In the genomic region with DNA sequence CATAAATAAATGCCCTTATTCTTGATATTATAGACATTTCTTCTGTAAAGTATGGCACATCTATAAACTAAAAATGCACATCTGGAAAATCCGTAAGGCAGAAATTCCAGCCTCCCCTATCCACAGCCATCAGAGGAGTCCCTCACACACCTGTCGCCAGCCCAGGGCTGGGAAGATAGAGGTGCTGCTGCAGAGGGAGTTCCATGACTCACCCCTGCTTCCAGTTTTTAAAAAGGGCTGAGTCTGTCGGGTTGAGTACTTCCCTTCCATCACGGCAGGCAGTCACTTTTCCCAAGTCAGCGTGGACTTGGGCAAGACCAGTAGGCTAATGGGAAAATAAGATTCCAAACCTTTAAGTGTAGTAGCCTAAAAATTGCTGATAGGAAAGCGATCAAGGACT, we compare ENCODE assay signal across 23 cellular contexts.
"Had no signal": no experiment of that assay in that cellular context is flagged by ENCODE, and none has a peak within 500 bp of the region (broad histone marks: within the 10 kb centered on the region; RNA-seq: fewer than 3 reads in every experiment).

No MANE protein-coding gene starts in this region.

- FAIRE-seq: astrocyte, K562 had no signal

- H3K4me1 ChIP-seq: Peyer's patch had no signal

- H3K27ac ChIP-seq: brain microvascular endothelial cell, cardiac muscle cell, Peyer's patch had no signal

- H3K4me3 ChIP-seq: cardiac muscle cell, K562, Peyer's patch had no signal

- H3K36me3 ChIP-seq: brain microvascular endothelial cell had no signal

- H3K4me1 Mint-ChIP-seq: activated CD4-positive, alpha-beta T cell treated with anti-CD3 and anti-CD28 coated beads, Interleukin-2, amount 10 ng/mL, durations not matched to agents 7 days and 5 days had no signal

- H3K27ac Mint-ChIP-seq: activated CD4-positive, alpha-beta memory T cell treated with anti-CD3 and anti-CD28 coated beads for 36 hours; activated CD4-positive, alpha-beta T cell treated with anti-CD3 and anti-CD28 coated beads, Interleukin-2, amount 10 ng/mL, durations not matched to agents 7 days and 5 days; activated naive CD4-positive, alpha-beta T cell treated with anti-CD3 and anti-CD28 coated beads for 36 hours; activated naive CD8-positive, alpha-beta T cell; T-helper 1 cell treated with Interleukin-12 subunit alpha and Interleukin-12 subunit beta and Interleukin-4 antibody, amounts not matched to agents 30 μg/mL and 1 μg/mL, for 36 hours had no signal

- H3K27me3 Mint-ChIP-seq: activated CD4-positive, alpha-beta T cell treated with anti-CD3 and anti-CD28 coated beads, Interleukin-2, amount 10 ng/mL, durations not matched to agents 7 days and 5 days had no signal

- ATAC-seq: activated T-cell treated with anti-CD3 and anti-CD28 coated beads, Interleukin-2, amount 50 U/mL, for 4 hours; K562 had no signal

- H3K27me3 ChIP-seq: brain microvascular endothelial cell, cardiac muscle cell, Peyer's patch had no signal

- H3K4me3 Mint-ChIP-seq: activated CD4-positive, alpha-beta memory T cell treated with anti-CD3 and anti-CD28 coated beads for 36 hours; activated CD4-positive, alpha-beta T cell treated with anti-CD3 and anti-CD28 coated beads, Interleukin-2, amount 10 ng/mL, durations not matched to agents 7 days and 5 days; activated naive CD4-positive, alpha-beta T cell treated with anti-CD3 and anti-CD28 coated beads for 36 hours; activated naive CD8-positive, alpha-beta T cell; activated T-cell treated with anti-CD3 and anti-CD28 coated beads, Interleukin-2, amount 50 U/mL, for 4 hours; T-helper 1 cell treated with Interleukin-12 subunit alpha and Interleukin-12 subunit beta and Interleukin-4 antibody, amounts not matched to agents 30 μg/mL and 1 μg/mL, for 36 hours had no signal

- DNase-seq: activated CD4-positive, alpha-beta memory T cell treated with anti-CD3 and anti-CD28 coated beads for 36 hours; activated CD4-positive, alpha-beta T cell treated with anti-CD3 and anti-CD28 coated beads, Interleukin-2, amount 10 ng/mL, durations not matched to agents 7 days and 5 days; activated CD4-positive, CD25-positive, alpha-beta regulatory T cell; activated CD8-positive, alpha-beta memory T cell treated with anti-CD3 and anti-CD28 coated beads for 24 hours; activated gamma-delta T cell; activated naive CD4-positive, alpha-beta T cell treated with anti-CD3 and anti-CD28 coated beads for 36 hours; activated T-cell treated with anti-CD3 and anti-CD28 coated beads, Interleukin-2, amount 50 U/mL, for 4 hours; amygdala; brain microvascular endothelial cell; Karpas-422; MM.1S; NCI-H1105; NCI-H1436; NCI-H1694 treated with DMSO at 0.1 percent for 48 hours; NCI-H2029 treated with DMSO at 0.1 percent for 48 hours; NCI-H510A treated with DMSO at 0.1 percent for 48 hours; Peyer's patch; SHP77 had no signal

- H3K9me3 ChIP-seq: Peyer's patch had no signal

- H3K36me3 Mint-ChIP-seq: activated CD4-positive, alpha-beta memory T cell treated with anti-CD3 and anti-CD28 coated beads for 36 hours; activated naive CD8-positive, alpha-beta T cell had no signal

- H3K9me3 Mint-ChIP-seq: activated CD4-positive, alpha-beta memory T cell treated with anti-CD3 and anti-CD28 coated beads for 36 hours; activated CD4-positive, alpha-beta T cell treated with anti-CD3 and anti-CD28 coated beads, Interleukin-2, amount 10 ng/mL, durations not matched to agents 7 days and 5 days; activated naive CD4-positive, alpha-beta T cell treated with anti-CD3 and anti-CD28 coated beads for 36 hours; activated T-cell treated with anti-CD3 and anti-CD28 coated beads, Interleukin-2, amount 50 U/mL, for 4 hours; T-helper 1 cell treated with Interleukin-12 subunit alpha and Interleukin-12 subunit beta and Interleukin-4 antibody, amounts not matched to agents 30 μg/mL and 1 μg/mL, for 36 hours had no signal
